ENCODE assay signal across 8 cellular contexts in genomic region chr1:201154389-201155165, GRCh38. TPM values are rescaled to one million over a fixed set of nuclear protein-coding genes. Genes with fewer than 3 reads are reported as not detected.
DNase-seq lines count a peak whose midpoint lies in the region; ATAC-seq, FAIRE-seq and TF ChIP-seq lines count a peak whose summit lies in the region.

TMEM9 (minus strand) TSS chr1:201154474; CDS start chr1:201153923, 551 bp downstream.

- H3K4me3 ChIP-seq in ACC112 (ENCODE audit: low read depth, low read length) (peak within 1 kb of the TSS; percentile 96), bronchial epithelial cell (ENCODE audit: low read depth, low read length) (peak within 1 kb of the TSS; percentile 78), small intestine (ENCODE audit: low read depth in 1 of 2, low read length in 2 of 2) (peak within 1 kb of the TSS; percentile 69 to 88)

- H3K4me1 Mint-ChIP-seq in WTC11, result peaks cover 17% of the 10 kb centered on the region

- H3K27ac ChIP-seq in ACC112 (ENCODE audit: low read depth, low read length) (no peak within 1 kb of the TSS), small intestine (ENCODE audit: low read depth in 1 of 2, low read length in 1 of 2) (peak within 1 kb of the TSS in 1 of 2 donors; percentile 62)

- peak within 1 kb of the TSS; percentile 93 for H3K27ac Mint-ChIP-seq in WTC11

- POLR2A ChIA-PET in WTC11 (lab: Charles Lee), result interaction anchor here (0.5 to 2.3 kb wide), 9 partner anchors 13 to 1068 kb away, joined by 3 to 7 read pairs (median 3); no protein-coding TSS in a partner anchor

- no peak for FAIRE-seq in bronchial epithelial cell (lab: Jason Lieb, UNC)
- no peak for FAIRE-seq in small intestine (lab: Jason Lieb, UNC)

- 0 out of 2 replicates have a peak, but pooled peaks cover 2% of the 10 kb centered on the region for H3K27me3 Mint-ChIP-seq in WTC11 (ENCODE audit: low read depth)

- TF ChIP-seq CTCF in WTC11 (IDR thresholded peaks at IDR 0.05) (no peak), bronchial epithelial cell (IDR thresholded peaks at IDR 0.05; ENCODE audit: insufficient read depth, low read length, severe bottlenecking) (no peak)

- peaks cover 26% of the 10 kb centered on the region; the same call in 1 of the 2 replicates for H3K27me3 ChIP-seq in ACC112 (ENCODE audit: insufficient read depth, low read length)
- H3K27me3 ChIP-seq in bronchial epithelial cell (ENCODE audit: control insufficient read depth, insufficient read depth, low read length), result peaks cover 7% of the 10 kb centered on the region
- peaks cover 0 to 2% of the 10 kb centered on the region in 2 donors for H3K27me3 ChIP-seq in small intestine (ENCODE audit: control insufficient read depth in 2 of 2, insufficient read depth in 2 of 2, low read length in 2 of 2)

- H3K36me3 ChIP-seq in ACC112 (ENCODE audit: insufficient read depth, low read length), result peaks cover 5% of the 10 kb centered on the region; the same call in 1 of the 2 replicates
- H3K36me3 ChIP-seq in bronchial epithelial cell (ENCODE audit: control insufficient read depth, insufficient read depth, low read length), result no peaks in the 10 kb centered on the region
- H3K36me3 ChIP-seq in small intestine (ENCODE audit: control insufficient read depth in 2 of 2, insufficient read depth in 2 of 2, low read length in 2 of 2), result no peaks in the 10 kb centered on the region

- peak within 1 kb of the TSS; percentile 99 for H2AFZ ChIP-seq in ACC112 (ENCODE audit: low read length, unreplicated experiment)

- CTCF ChIA-PET in WTC11 (lab: Charles Lee), result interaction anchor here (0.6 to 1.7 kb wide), 24 partner anchors 12 to 555 kb away, joined by 3 to 10 read pairs (median 4); partner anchors contain the start of gene ASCL5

- WGBS in small intestine, 3 donors, result 6 to 8% (median 8%) methylated on average over 31 of the region's 31 CpGs

- H3K4me3 Mint-ChIP-seq in WTC11, result peak within 1 kb of the TSS; percentile 95

- H3K79me2 ChIP-seq in ACC112 (ENCODE audit: control insufficient read depth, insufficient read depth, low read length, unreplicated experiment), result peaks cover 9% of the 10 kb centered on the region

- H3K36me3 Mint-ChIP-seq in WTC11, result peaks cover 28% of the 10 kb centered on the region

- ATAC-seq in GM18909 (IDR thresholded peaks at IDR 0.05; ENCODE audit: poor library complexity, unreplicated experiment), result peak; percentile 98
- peak; percentile 98 for ATAC-seq in HG03280 (IDR thresholded peaks at IDR 0.05; ENCODE audit: unreplicated experiment)
- peak; percentile 92 for ATAC-seq in WTC11

- no peaks in the 10 kb centered on the region for H3K9me3 ChIP-seq in small intestine (ENCODE audit: control insufficient read depth, low read depth)

- peaks cover 3% of the 10 kb centered on the region; the same call in 1 of the 2 replicates for H3K9me3 Mint-ChIP-seq in WTC11

- peak; percentile 97 for DNase-seq in NCI-H345 (lab: John Stamatoyannopoulos, UW)
- peak; percentile 99 for DNase-seq in WTC11 (ENCODE audit: low spot score)
- DNase-seq in bronchial epithelial cell (ENCODE audit: low read depth), result peak; percentile 84
- peak; percentile 99 for DNase-seq in iPS-NIHi11 (ENCODE audit: low spot score)
- DNase-seq in small intestine, result peak; percentile 95

- peaks cover 16% of the 10 kb centered on the region for H3K4me1 ChIP-seq in ACC112 (ENCODE audit: control insufficient read depth, insufficient read depth, low read length, unreplicated experiment)
- peaks cover 0 to 4% of the 10 kb centered on the region in 2 donors for H3K4me1 ChIP-seq in small intestine (ENCODE audit: control insufficient read depth in 2 of 2, insufficient read depth in 1 of 2, low read depth in 1 of 2, low read length in 1 of 2)

TF ChIP-seq in WTC11, 78 proteins besides CTCF, POLR2A, EP300 and RAD21:
- no peak for TF ChIP-seq KAT7 (CRISPR knock-in tag; IDR thresholded peaks at IDR 0.05; ENCODE audit: borderline replicate concordance)
- 0 out of 2 replicates have a peak, but pooled peaks have one; percentile 40 for TF ChIP-seq ETV6 (CRISPR knock-in tag; IDR thresholded peaks at IDR 0.05)
- 0 out of 2 replicates have a peak, but pooled peaks have one; percentile 6 for TF ChIP-seq GABPB1 (CRISPR knock-in tag; IDR thresholded peaks at IDR 0.05)
- peak; percentile 72 for TF ChIP-seq SP1 (CRISPR knock-in tag; conservative IDR thresholded peaks at IDR 0.05)
- TF ChIP-seq NFYB (CRISPR knock-in tag; conservative IDR thresholded peaks at IDR 0.05; ENCODE audit: low read depth), result peak; percentile 84
- TF ChIP-seq FOXP1 (CRISPR knock-in tag; IDR thresholded peaks at IDR 0.05; ENCODE audit: borderline replicate concordance), result no peak
- TF ChIP-seq, protein P1, sequence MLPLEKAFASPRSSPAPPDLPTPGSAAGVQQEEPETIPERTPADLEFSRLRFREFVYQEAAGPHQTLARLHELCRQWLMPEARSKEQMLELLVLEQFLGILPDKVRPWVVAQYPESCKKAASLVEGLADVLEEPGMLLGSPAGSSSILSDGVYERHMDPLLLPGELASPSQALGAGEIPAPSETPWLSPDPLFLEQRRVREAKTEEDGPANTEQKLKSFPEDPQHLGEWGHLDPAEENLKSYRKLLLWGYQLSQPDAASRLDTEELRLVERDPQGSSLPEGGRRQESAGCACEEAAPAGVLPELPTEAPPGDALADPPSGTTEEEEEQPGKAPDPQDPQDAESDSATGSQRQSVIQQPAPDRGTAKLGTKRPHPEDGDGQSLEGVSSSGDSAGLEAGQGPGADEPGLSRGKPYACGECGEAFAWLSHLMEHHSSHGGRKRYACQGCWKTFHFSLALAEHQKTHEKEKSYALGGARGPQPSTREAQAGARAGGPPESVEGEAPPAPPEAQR (CRISPR knock-in tag; IDR thresholded peaks at IDR 0.05), result no peak
TF ChIP-seq in WTC11: peak in this region for 4.

RNA-seq across cellular contexts. Expression of gene TMEM9, which starts in this region (rescaled TPM):
- total RNA-seq in WTC11 (2021), result 97.5 to 109 TPM (median 102 TPM) in 3 replicates
- total RNA-seq in bronchial epithelial cell, result 66.9 and 104 TPM in 2 replicates
- polyA plus RNA-seq in small intestine, result 10 to 100 TPM in 2 of 3 donors, 1 to 10 TPM in 1; 6.3 to 58.5 (median 11.6) TPM
